In genomic region chr14:91376547-91377477, GRCh38 we compare ENCODE assay signal across 8 cellular contexts. TPM values are rescaled to one million over a fixed set of nuclear protein-coding genes. Genes with fewer than 3 reads are reported as not detected.
DNase-seq lines count a peak whose midpoint lies in the region; ATAC-seq and TF ChIP-seq lines count a peak whose summit lies in the region.

No MANE protein-coding gene starts in this region.

- H3K27ac Mint-ChIP-seq in activated CD8-positive, alpha-beta T cell treated with anti-CD3 and anti-CD28 coated beads for 36 hours, result peak overlapping the region; percentile 90
- H3K27ac Mint-ChIP-seq in natural killer cell treated with Interleukin-12 subunit alpha and Interleukin-12 subunit beta and Interleukin-15 and Interleukin-18, amount 100 ng/mL, for 72 hours, result peak overlapping the region; percentile 96

- no peak for TF ChIP-seq CTCF in activated CD8-positive, alpha-beta T cell treated with anti-CD3 and anti-CD28 coated beads for 36 hours (IDR thresholded peaks at IDR 0.05)
- no peak for TF ChIP-seq CTCF in coronary artery (IDR thresholded peaks at IDR 0.05)

- no peaks in the 10 kb centered on the region for H3K9me3 ChIP-seq in KOPT-K1 (ENCODE audit: insufficient read depth, low read length, poor library complexity, severe bottlenecking)

- POLR2A ChIA-PET in activated CD8-positive, alpha-beta T cell treated with anti-CD3 and anti-CD28 coated beads for 36 hours (lab: Charles Lee), result interaction anchor here (0.7 to 12.8 kb wide), 13 partner anchors 10 to 133 kb away, joined by 3 to 167 read pairs (median 5); partner anchors contain the start of genes CCDC88C, GPR68 and PPP4R3A

- no peak for ATAC-seq in activated CD8-positive, alpha-beta T cell treated with anti-CD3 and anti-CD28 coated beads for 36 hours
- ATAC-seq in natural killer cell treated with Interleukin-12 subunit alpha and Interleukin-12 subunit beta and Interleukin-15 and Interleukin-18, amount 100 ng/mL, for 72 hours, result peak; percentile 15 to 44
- ATAC-seq in GM21367 (IDR thresholded peaks at IDR 0.05; ENCODE audit: unreplicated experiment), result no peak

- peaks cover 100% of the 10 kb centered on the region for H3K4me1 Mint-ChIP-seq in activated CD8-positive, alpha-beta T cell treated with anti-CD3 and anti-CD28 coated beads for 36 hours (ENCODE audit: low read depth)
- H3K4me1 Mint-ChIP-seq in natural killer cell treated with Interleukin-12 subunit alpha and Interleukin-12 subunit beta and Interleukin-15 and Interleukin-18, amount 100 ng/mL, for 72 hours (ENCODE audit: low read depth in 2 of 2), result peaks cover 91 to 98% of the 10 kb centered on the region in 2 donors

- peaks cover 16% of the 10 kb centered on the region for H3K36me3 ChIP-seq in KOPT-K1 (ENCODE audit: insufficient read depth, low read length)

- peak overlapping the region; percentile 58 for H3K4me3 Mint-ChIP-seq in activated CD8-positive, alpha-beta T cell treated with anti-CD3 and anti-CD28 coated beads for 36 hours
- peak overlapping the region; percentile 79 for H3K4me3 Mint-ChIP-seq in natural killer cell treated with Interleukin-12 subunit alpha and Interleukin-12 subunit beta and Interleukin-15 and Interleukin-18, amount 100 ng/mL, for 72 hours

- no peak overlapping the region for H3K4me3 ChIP-seq in coronary artery

- intact Hi-C loops in activated CD8-positive, alpha-beta T cell treated with anti-CD3 and anti-CD28 coated beads for 36 hours (cut with micrococcal nuclease), result no loop called here

- H3K36me3 Mint-ChIP-seq in activated CD8-positive, alpha-beta T cell treated with anti-CD3 and anti-CD28 coated beads for 36 hours (ENCODE audit: low read depth), result peaks cover 27% of the 10 kb centered on the region
- peaks cover 1% of the 10 kb centered on the region for H3K36me3 Mint-ChIP-seq in natural killer cell treated with Interleukin-12 subunit alpha and Interleukin-12 subunit beta and Interleukin-15 and Interleukin-18, amount 100 ng/mL, for 72 hours

- no peaks in the 10 kb centered on the region for H3K9me3 Mint-ChIP-seq in activated CD8-positive, alpha-beta T cell treated with anti-CD3 and anti-CD28 coated beads for 36 hours
- no peaks in the 10 kb centered on the region for H3K9me3 Mint-ChIP-seq in natural killer cell treated with Interleukin-12 subunit alpha and Interleukin-12 subunit beta and Interleukin-15 and Interleukin-18, amount 100 ng/mL, for 72 hours

- CTCF ChIA-PET in activated CD8-positive, alpha-beta T cell treated with anti-CD3 and anti-CD28 coated beads for 36 hours (lab: Charles Lee), result interaction anchor here (0.9 to 11.1 kb wide), 7 partner anchors 9 to 54 kb away, joined by 3 to 88 read pairs (median 10); partner anchors contain the start of gene CCDC88C

- H3K27me3 Mint-ChIP-seq in activated CD8-positive, alpha-beta T cell treated with anti-CD3 and anti-CD28 coated beads for 36 hours, result no peaks in the 10 kb centered on the region
- no peaks in the 10 kb centered on the region for H3K27me3 Mint-ChIP-seq in natural killer cell treated with Interleukin-12 subunit alpha and Interleukin-12 subunit beta and Interleukin-15 and Interleukin-18, amount 100 ng/mL, for 72 hours

- H3K27ac ChIP-seq in KOPT-K1 (ENCODE audit: low read depth, low read length, poor library complexity, severe bottlenecking) (peak overlapping the region; percentile 75), coronary artery (no peak overlapping the region)

- peak; percentile 50 for DNase-seq in NCI-H1092 treated with DMSO at 0.1 percent for 48 hours (lab: John Stamatoyannopoulos, UW)
- DNase-seq in NCI-H1092 (lab: John Stamatoyannopoulos, UW), result no peak
- no peak for DNase-seq in activated CD8-positive, alpha-beta T cell treated with anti-CD3 and anti-CD28 coated beads for 36 hours
- DNase-seq in natural killer cell treated with Interleukin-12 subunit alpha and Interleukin-12 subunit beta and Interleukin-15 and Interleukin-18, amount 100 ng/mL, for 72 hours (ENCODE audit: low spot score), result peak; percentile 66
- no peak for DNase-seq in DMS114 treated with DMSO at 0.1 percent for 48 hours (lab: John Stamatoyannopoulos, UW; ENCODE audit: unreplicated experiment)
- DNase-seq in coronary artery (ENCODE audit: low spot score), result no peak

RNA-seq across cellular contexts. Expression of gene CCDC88C, which starts 40.8 kb away (rescaled TPM):
- 10 to 100 TPM; 83.6 to 87.8 TPM for total RNA-seq in activated CD8-positive, alpha-beta T cell treated with anti-CD3 and anti-CD28 coated beads for 36 hours
- 100 to 1,000 TPM; 103 to 175 TPM for total RNA-seq in natural killer cell treated with Interleukin-12 subunit alpha and Interleukin-12 subunit beta and Interleukin-15 and Interleukin-18, amount 100 ng/mL, for 72 hours

Comparison
In these comparisons a context has a peak if more than half of its experiments do, and no peak if none do; other contexts are left out.
1. DNase-seq: peak in NCI-H1092 treated with DMSO at 0.1 percent for 48 hours (single experiment) and natural killer cell treated with Interleukin-12 subunit alpha and Interleukin-12 subunit beta and Interleukin-15 and Interleukin-18, amount 100 ng/mL, for 72 hours (single experiment); none in NCI-H1092 (single experiment), activated CD8-positive, alpha-beta T cell treated with anti-CD3 and anti-CD28 coated beads for 36 hours (single experiment), DMS114 treated with DMSO at 0.1 percent for 48 hours (single experiment) and coronary artery (single experiment).
2. ATAC-seq: peak in natural killer cell treated with Interleukin-12 subunit alpha and Interleukin-12 subunit beta and Interleukin-15 and Interleukin-18, amount 100 ng/mL, for 72 hours (2 of 2); none in activated CD8-positive, alpha-beta T cell treated with anti-CD3 and anti-CD28 coated beads for 36 hours (single experiment) and GM21367 (single experiment).